32 cellular contexts compared by ENCODE assay signal in the genomic region with DNA sequence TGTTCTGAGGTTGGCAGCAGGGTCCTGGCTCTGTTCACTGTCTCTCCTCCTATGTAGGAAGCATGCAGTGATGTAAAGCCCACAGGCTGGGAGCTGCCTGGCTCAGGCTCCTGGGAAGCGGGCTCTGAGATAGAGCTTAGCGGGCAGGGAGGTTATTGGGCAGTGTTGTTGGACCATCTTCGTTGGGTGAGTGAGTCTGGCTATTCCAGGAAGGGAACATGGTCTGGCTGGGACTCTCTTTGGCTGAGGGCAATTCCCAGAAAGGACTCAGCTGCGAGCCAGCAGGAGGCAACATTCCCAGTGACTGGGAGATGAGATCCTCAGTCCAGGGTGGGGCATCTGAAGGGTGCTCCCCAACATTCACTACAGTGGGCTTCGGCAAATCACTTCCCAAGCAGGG.
"Had no signal": no experiment of that assay in that cellular context is flagged by ENCODE, and none has a peak within 500 bp of the region (broad histone marks: within the 10 kb centered on the region; RNA-seq: fewer than 3 reads in every experiment).

No MANE protein-coding gene starts in this region.

- H3K36me3 ChIP-seq: adrenal gland, ascending aorta, brain microvascular endothelial cell, breast epithelium, cardiac muscle cell had no signal

- H3K27me3 ChIP-seq: adrenal gland, ascending aorta, body of pancreas, breast epithelium, cardiac muscle cell had no signal

- ATAC-seq: activated naive CD4-positive, alpha-beta T cell treated with anti-CD3 and anti-CD28 coated beads, Interleukin-2, amount 50 U/mL, for 72 hours; activated naive CD8-positive, alpha-beta T cell treated with anti-CD3 and anti-CD28 coated beads, Interleukin-2, amount 50 U/mL, for 24 hours; activated T-cell treated with anti-CD3 and anti-CD28 coated beads, Interleukin-2, amount 50 U/mL, for 4 hours; activated T-cell treated with anti-CD3 and anti-CD28 coated beads, Interleukin-2, amount 50 U/mL, for 72 hours; activated T-helper 17 cell treated with anti-CD3 and anti-CD28 coated beads, Interleukin-2, amount 50 U/mL, for 72 hours; body of pancreas had no signal

- DNase-seq: activated effector memory CD4-positive, alpha-beta T cell treated with anti-CD3 and anti-CD28 coated beads, Interleukin-2, amount 50 U/mL, for 16 hours; activated effector memory CD4-positive, alpha-beta T cell treated with Interleukin-2 at 50 U/mL for 16 hours; activated gamma-delta T cell; activated gamma-delta T cell treated with Interleukin-2 at 50 U/mL for 16 hours; activated naive CD4-positive, alpha-beta T cell; activated naive CD4-positive, alpha-beta T cell treated with anti-CD3 and anti-CD28 coated beads for 36 hours; activated naive CD4-positive, alpha-beta T cell treated with anti-CD3 and anti-CD28 coated beads, Interleukin-2, amount 10 ng/mL, durations not matched to agents 7 days and 5 days; activated naive CD4-positive, alpha-beta T cell treated with anti-CD3 and anti-CD28 coated beads, Interleukin-2, amount 50 U/mL, for 16 hours; activated naive CD4-positive, alpha-beta T cell treated with Interleukin-2 at 50 U/mL for 16 hours; activated naive CD8-positive, alpha-beta T cell treated with anti-CD3 and anti-CD28 coated beads for 36 hours; activated naive CD8-positive, alpha-beta T cell treated with anti-CD3 and anti-CD28 coated beads, Interleukin-2, amount 10 ng/mL, durations not matched to agents 7 days and 5 days; activated naive CD8-positive, alpha-beta T cell treated with anti-CD3 and anti-CD28 coated beads, Interleukin-2, amount 50 U/mL, for 24 hours; activated T-cell treated with anti-CD3 and anti-CD28 coated beads, Interleukin-2, amount 50 U/mL, for 1 hour; activated T-cell treated with anti-CD3 and anti-CD28 coated beads, Interleukin-2, amount 50 U/mL, for 24 hours; activated T-cell treated with anti-CD3 and anti-CD28 coated beads, Interleukin-2, amount 50 U/mL, for 4 hours; activated T-cell treated with anti-CD3 and anti-CD28 coated beads, Interleukin-2, amount 50 U/mL, for 48 hours; activated T-cell treated with anti-CD3 and anti-CD28 coated beads, Interleukin-2, amount 50 U/mL, for 72 hours; adrenal gland; amniotic stem cell; amygdala; anterior cingulate cortex; body of pancreas; brain microvascular endothelial cell; caudate nucleus; central memory CD4-positive, alpha-beta T cell; cerebellar nuclear complex had no signal

- H3K4me3 ChIP-seq: adrenal gland, ascending aorta, body of pancreas, breast epithelium, cardiac muscle cell had no signal

- FAIRE-seq: astrocyte had no signal
